In the genomic region with DNA sequence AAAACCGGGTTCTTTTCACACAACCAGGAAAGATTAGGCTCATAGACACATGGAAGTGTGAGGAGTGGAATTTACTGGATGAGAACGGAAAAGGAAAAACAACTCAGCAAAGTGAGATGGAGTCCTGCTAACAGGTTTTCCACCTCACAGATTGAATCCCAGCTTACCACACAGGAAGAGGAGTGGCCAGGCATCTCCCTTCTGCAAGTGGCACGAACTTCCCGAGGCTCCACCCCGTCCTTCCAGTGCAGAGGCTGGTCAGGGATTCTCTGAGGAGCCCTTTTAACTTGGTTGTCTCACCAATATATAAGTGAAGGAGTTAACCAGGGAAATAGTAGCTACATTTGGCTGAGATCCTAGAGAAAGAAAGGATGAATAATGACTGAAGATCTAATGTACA, we compare ENCODE assay signal across 25 cellular contexts.
"Had no signal": no experiment of that assay in that cellular context is flagged by ENCODE, and none has a peak within 500 bp of the region (broad histone marks: within the 10 kb centered on the region; RNA-seq: fewer than 3 reads in every experiment).

No MANE protein-coding gene starts in this region.

- H3K27me3 ChIP-seq: adrenal gland, ascending aorta, brain microvascular endothelial cell, esophagus muscularis mucosa, neural progenitor cell, stomach, suprapubic skin, tibial nerve had no signal

- H3K4me3 ChIP-seq: ascending aorta, esophagus muscularis mucosa, mucosa of descending colon, neural progenitor cell, stomach, suprapubic skin, tibial nerve had no signal

- H3K4me1 ChIP-seq: adrenal gland, ascending aorta, esophagus muscularis mucosa, stomach, suprapubic skin, tibial nerve had no signal

- H3K27ac Mint-ChIP-seq: activated CD4-positive, alpha-beta memory T cell treated with anti-CD3 and anti-CD28 coated beads, Interleukin-2, amount 10 ng/mL, durations not matched to agents 7 days and 5 days; activated CD4-positive, alpha-beta T cell treated with anti-CD3 and anti-CD28 coated beads, Interleukin-2, amount 10 ng/mL, durations not matched to agents 24 days and 14 days; memory B cell; neural progenitor cell; stimulated activated effector memory CD8-positive, alpha-beta T cell treated with anti-CD3 and anti-CD28 coated beads, Interleukin-12 subunit alpha, Interleukin-12 subunit beta, amount 100 ng/mL, for 72 hours; T-helper 17 cell had no signal

- H3K27ac ChIP-seq: adrenal gland, ascending aorta, brain microvascular endothelial cell, esophagus muscularis mucosa, neural progenitor cell, stomach, suprapubic skin, tibial nerve had no signal

- H3K27me3 Mint-ChIP-seq: activated CD4-positive, alpha-beta memory T cell treated with anti-CD3 and anti-CD28 coated beads, Interleukin-2, amount 10 ng/mL, durations not matched to agents 7 days and 5 days; activated CD4-positive, alpha-beta T cell treated with anti-CD3 and anti-CD28 coated beads, Interleukin-2, amount 10 ng/mL, durations not matched to agents 24 days and 14 days; memory B cell; T-helper 17 cell had no signal

- ATAC-seq: activated CD4-positive, CD25-positive, alpha-beta regulatory T cell treated with anti-CD3 and anti-CD28 coated beads, Interleukin-2, amount 50 U/mL, for 24 hours; activated naive CD4-positive, alpha-beta T cell treated with anti-CD3 and anti-CD28 coated beads, Interleukin-2, amount 50 U/mL, for 72 hours; left colon; mucosa of descending colon; sciatic nerve; stimulated activated effector memory CD8-positive, alpha-beta T cell treated with anti-CD3 and anti-CD28 coated beads, Interleukin-12 subunit alpha, Interleukin-12 subunit beta, amount 100 ng/mL, for 72 hours; T-helper 17 cell had no signal

- DNase-seq: activated CD4-positive, alpha-beta memory T cell treated with anti-CD3 and anti-CD28 coated beads, Interleukin-2, amount 10 ng/mL, durations not matched to agents 7 days and 5 days; activated CD4-positive, alpha-beta T cell treated with anti-CD3 and anti-CD28 coated beads, Interleukin-2, amount 10 ng/mL, durations not matched to agents 24 days and 14 days; adrenal gland; brain microvascular endothelial cell; caudate nucleus; effector memory CD4-positive, alpha-beta T cell; glutamatergic neuron; hippocampal formation; left colon; mucosa of descending colon; posterior cingulate gyrus; small intestine; stimulated activated CD4-positive, alpha-beta T cell treated with anti-CD3 and anti-CD28 coated beads, Interleukin-2, amount 100 ng/mL, for 24 hours; stomach; T-helper 17 cell had no signal

- H3K36me3 ChIP-seq: adrenal gland had no signal

- H3K9me3 Mint-ChIP-seq: memory B cell had no signal

- H3K4me1 Mint-ChIP-seq: memory B cell; neural progenitor cell; stimulated activated effector memory CD8-positive, alpha-beta T cell treated with anti-CD3 and anti-CD28 coated beads, Interleukin-12 subunit alpha, Interleukin-12 subunit beta, amount 100 ng/mL, for 72 hours had no signal

- H3K9me3 ChIP-seq: adrenal gland, ascending aorta, esophagus muscularis mucosa, mucosa of descending colon, suprapubic skin had no signal

- H3K4me3 Mint-ChIP-seq: activated CD4-positive, alpha-beta memory T cell treated with anti-CD3 and anti-CD28 coated beads, Interleukin-2, amount 10 ng/mL, durations not matched to agents 7 days and 5 days; activated CD4-positive, alpha-beta T cell treated with anti-CD3 and anti-CD28 coated beads, Interleukin-2, amount 10 ng/mL, durations not matched to agents 24 days and 14 days; memory B cell; neural progenitor cell; stimulated activated effector memory CD8-positive, alpha-beta T cell treated with anti-CD3 and anti-CD28 coated beads, Interleukin-12 subunit alpha, Interleukin-12 subunit beta, amount 100 ng/mL, for 72 hours; T-helper 17 cell had no signal
